In genomic region chr11:47552086-47552580, GRCh38 we compare ENCODE assay signal across 8 cellular contexts. TPM values are rescaled to one million over a fixed set of nuclear protein-coding genes. Genes with fewer than 3 reads are reported as not detected.
A peak's percentile ranks its signal among the peaks of the same experiment; 100 is the strongest.
DNase-seq lines count a peak whose midpoint lies in the region; ATAC-seq and TF ChIP-seq lines count a peak whose summit lies in the region.

No MANE protein-coding gene starts in this region.

- peak overlapping the region; percentile 82 to 84 for H3K27ac ChIP-seq in SK-N-SH (ENCODE audit: low read depth in 2 of 2, low read length in 1 of 2)
- H3K27ac ChIP-seq in dorsolateral prefrontal cortex: peak overlapping the region in 57 of 59 donors; percentile 58 to 98 (median 93)
- peak overlapping the region; percentile 93 to 98 for H3K27ac ChIP-seq in lung (ENCODE audit: low read depth in 1 of 2, low read length in 1 of 2)
- peak overlapping the region; percentile 94 for H3K27ac ChIP-seq in thymus (ENCODE audit: low read depth)

- no peak for TF ChIP-seq CTCF in SK-N-SH (IDR thresholded peaks at IDR 0.05)
- no peak for TF ChIP-seq CTCF in dorsolateral prefrontal cortex (IDR thresholded peaks at IDR 0.05 in 54 of 56, conservative IDR thresholded peaks at IDR 0.05 in 2 of 56; ENCODE audit: low read depth in 1 of 56, partially characterized antibody in 56 of 56)
- TF ChIP-seq CTCF in lung (IDR thresholded peaks at IDR 0.05; ENCODE audit: control extremely low read depth, extremely low read depth): no peak

- H3K27me3 ChIP-seq in SK-N-SH (ENCODE audit: insufficient read depth): no peaks in the 10 kb centered on the region
- H3K27me3 ChIP-seq in dorsolateral prefrontal cortex: no peaks in the 10 kb centered on the region
- no peaks in the 10 kb centered on the region for H3K27me3 ChIP-seq in lung (ENCODE audit: control insufficient read depth, insufficient read depth)
- no peaks in the 10 kb centered on the region for H3K27me3 ChIP-seq in thymus (ENCODE audit: control insufficient read depth, insufficient read depth)

- H3K79me2 ChIP-seq in SK-N-SH (ENCODE audit: insufficient read depth): peaks cover 60% of the 10 kb centered on the region

- peaks cover 47% of the 10 kb centered on the region for H4K20me1 ChIP-seq in SK-N-SH (ENCODE audit: insufficient read depth)

- no peak for TF ChIP-seq RAD21 in SK-N-SH (IDR thresholded peaks at IDR 0.05; ENCODE audit: low read length)

- ATAC-seq in HG02759 (IDR thresholded peaks at IDR 0.05; ENCODE audit: unreplicated experiment) (peak; percentile 6), lung (ENCODE audit: insufficient read depth, low FRiP score) (peak; percentile 1), HG03571 (IDR thresholded peaks at IDR 0.05; ENCODE audit: unreplicated experiment) (no peak)

- H3K9ac ChIP-seq in SK-N-SH: peak overlapping the region; percentile 94

- intact Hi-C loops in dorsolateral prefrontal cortex (cut with DNase I): loop anchor here (2.0 to 10.0 kb wide), 4 partner anchors 27 to 127 kb away; partner anchors contain the start of genes KBTBD4 (in 1 of the 2), NDUFS3 (in 1 of the 2) and PSMC3 (in 1 of the 2)

- H3K9me2 ChIP-seq in SK-N-SH: no peaks in the 10 kb centered on the region

- 12% methylated on average over 4 of the region's 23 CpGs for WGBS in SK-N-SH (ENCODE audit: low lambda C conversion rate)
- 1 to 3% methylated on average over 23 of the region's 23 CpGs for WGBS in lung, 2 donors
- 4% methylated on average over 23 of the region's 23 CpGs for WGBS in thymus

- DNase-seq in NCI-H1417 (lab: John Stamatoyannopoulos, UW) (peak; percentile 34 to 73 (median 66)), NCI-H1417 treated with DMSO at 0.1 percent for 48 hours (lab: John Stamatoyannopoulos, UW) (no peak), SK-N-SH (peak; percentile 52), dorsolateral prefrontal cortex (peak in 3 of 10 donors; percentile 17 to 46 (median 30)), lung (ENCODE audit: low spot score) (no peak)

- no peaks in the 10 kb centered on the region for H3K9me3 ChIP-seq in SK-N-SH
- H3K9me3 ChIP-seq in lung (ENCODE audit: control insufficient read depth in 2 of 2, insufficient read depth in 1 of 2, low read length in 1 of 2): no peaks in the 10 kb centered on the region
- no peaks in the 10 kb centered on the region for H3K9me3 ChIP-seq in thymus (ENCODE audit: control insufficient read depth)

- H2AFZ ChIP-seq in SK-N-SH (ENCODE audit: low read depth): no peak overlapping the region

- peak overlapping the region; percentile 84 for H3K4me2 ChIP-seq in SK-N-SH

- peaks cover 20% of the 10 kb centered on the region for H3F3A ChIP-seq in SK-N-SH (replicated peaks; ENCODE audit: insufficient read depth)

- H3K36me3 ChIP-seq in SK-N-SH (replicated peaks in 1 of 2; ENCODE audit: control insufficient read depth in 1 of 2, insufficient read depth in 2 of 2, low read length in 1 of 2) (peaks cover 2 to 24% of the 10 kb centered on the region in 2 experiments), lung (ENCODE audit: control insufficient read depth in 2 of 2, insufficient read depth in 2 of 2, low read length in 2 of 2) (peaks cover 0 to 2% of the 10 kb centered on the region in 2 donors), thymus (ENCODE audit: control insufficient read depth, insufficient read depth) (peaks cover 3% of the 10 kb centered on the region)

- H3K4me3 ChIP-seq in SK-N-SH (ENCODE audit: low read depth in 2 of 2, low read length in 1 of 2) (peak overlapping the region; percentile 63 to 88), dorsolateral prefrontal cortex (peak overlapping the region; percentile 70 to 100 (median 94)), lung (peak overlapping the region; percentile 96), thymus (ENCODE audit: low read length) (peak overlapping the region; percentile 98)

- TF ChIP-seq EP300 in SK-N-SH (IDR thresholded peaks at IDR 0.05; ENCODE audit: borderline replicate concordance in 1 of 2, low read depth in 1 of 2, low read length in 1 of 2): no peak

- peaks cover 3 to 27% of the 10 kb centered on the region in 2 experiments; a peak in 2 of 4 replicates for H3K4me1 ChIP-seq in SK-N-SH (ENCODE audit: control insufficient read depth in 1 of 2, insufficient read depth in 2 of 2, low read depth in 1 of 2, low read length in 1 of 2)
- peaks cover 2 to 20% of the 10 kb centered on the region in 2 donors for H3K4me1 ChIP-seq in lung (ENCODE audit: control insufficient read depth in 2 of 2, insufficient read depth in 2 of 2, low read length in 2 of 2)
- peaks cover 22% of the 10 kb centered on the region for H3K4me1 ChIP-seq in thymus (ENCODE audit: control insufficient read depth, insufficient read depth, low read length)

- POLR2A ChIA-PET in SK-N-SH (lab: Yijun Ruan, JAX): interaction anchor here (0.7 to 1.1 kb wide), 2 partner anchors 19 to 296 kb away, joined by 3 read pairs; partner anchors contain the start of gene NUP160

- CTCF ChIA-PET in SK-N-SH (lab: Yijun Ruan, JAX): interaction anchor here (0.7 to 2.0 kb wide), 11 partner anchors 9 to 140 kb away, joined by 3 to 14 read pairs (median 4); partner anchors contain the start of genes C1QTNF4, KBTBD4 and NDUFS3

TF ChIP-seq in SK-N-SH, 30 proteins besides CTCF, POLR2A, EP300 and RAD21:
- TF ChIP-seq USF2 (IDR thresholded peaks at IDR 0.05; ENCODE audit: borderline replicate concordance, low read depth, low read length) (no peak), YY1 (IDR thresholded peaks at IDR 0.05; ENCODE audit: low read depth) (no peak), EZH2phosphoT487 (IDR thresholded peaks at IDR 0.05; ENCODE audit: borderline replicate concordance, low read depth) (no peak), IRF3 (IDR thresholded peaks at IDR 0.05; ENCODE audit: low read depth, low read length) (no peak), USF1 (IDR thresholded peaks at IDR 0.05; ENCODE audit: borderline replicate concordance, low read depth) (no peak), FOXM1 (IDR thresholded peaks at IDR 0.05; ENCODE audit: low read depth) (no peak), FOXJ3 (CRISPR knock-in tag; IDR thresholded peaks at IDR 0.05) (no peak), MEF2A (IDR thresholded peaks at IDR 0.05; ENCODE audit: borderline replicate concordance, low read depth) (no peak)
TF ChIP-seq in SK-N-SH: peak in this region for 0.

RNA-seq across cellular contexts. Expression of gene CELF1, which starts 0.8 kb away (rescaled TPM):
- polyA plus RNA-seq in SK-N-SH (2012; rRNA removed): 47.5 and 69.3 TPM in 2 replicates
- polyA plus RNA-seq in SK-N-SH (2012; cell fraction: cytosol; rRNA removed): 39.9 and 45.4 TPM in 2 replicates
- 95.8 and 146 TPM in 2 replicates for polyA plus RNA-seq in SK-N-SH (2012; cell fraction: nucleus; rRNA removed)
- 100 to 1,000 TPM in 113 of 120 experiments, 10 to 100 TPM in 7; 79.5 to 194 (median 131) TPM for total RNA-seq in dorsolateral prefrontal cortex
- 100 to 1,000 TPM in 1 of 2 donors, 10 to 100 TPM in 1; 92.4 to 184 TPM for total RNA-seq in lung
- polyA plus RNA-seq in lung: 10 to 100 TPM; 32.2 to 35.2 TPM
- 41.1 TPM for polyA plus RNA-seq in thymus

RNA-seq across cellular contexts. Expression of gene PTPMT1, which starts 13.3 kb away (rescaled TPM):
- polyA plus RNA-seq in SK-N-SH (2012; rRNA removed) (64.4 and 69.0 TPM in 2 replicates), lung (10 to 100 TPM; 70.0 to 91.6 TPM), thymus (38.3 TPM)
- polyA plus RNA-seq in SK-N-SH (2012; cell fraction: cytosol; rRNA removed): 58.8 and 68.7 TPM in 2 replicates
- polyA plus RNA-seq in SK-N-SH (2012; cell fraction: nucleus; rRNA removed): 29.0 and 31.1 TPM in 2 replicates
- total RNA-seq in dorsolateral prefrontal cortex (10 to 100 TPM; 21.5 to 52.5 (median 36.6) TPM), lung (10 to 100 TPM; 45.1 to 66.9 TPM)

RNA-seq across cellular contexts. Expression of gene KBTBD4, which starts 26.6 kb away (rescaled TPM):
- polyA plus RNA-seq in SK-N-SH (2012; rRNA removed): 16.8 and 24.6 TPM in 2 replicates
- polyA plus RNA-seq in SK-N-SH (2012; cell fraction: cytosol; rRNA removed): 12.0 and 18.8 TPM in 2 replicates
- 12.1 and 17.0 TPM in 2 replicates for polyA plus RNA-seq in SK-N-SH (2012; cell fraction: nucleus; rRNA removed)
- 10 to 100 TPM; 12.8 to 27.9 (median 19.6) TPM for total RNA-seq in dorsolateral prefrontal cortex
- 10 to 100 TPM; 15.0 to 17.1 TPM for total RNA-seq in lung
- 10 to 100 TPM in 1 of 2 donors, 1 to 10 TPM in 1; 5.8 to 16.9 TPM for polyA plus RNA-seq in lung
- 13.3 TPM for polyA plus RNA-seq in thymus

RNA-seq across cellular contexts. Expression of gene NDUFS3, which starts 26.7 kb away (rescaled TPM):
- polyA plus RNA-seq in SK-N-SH (2012; rRNA removed): 150 and 163 TPM in 2 replicates
- 143 and 146 TPM in 2 replicates for polyA plus RNA-seq in SK-N-SH (2012; cell fraction: cytosol; rRNA removed)
- polyA plus RNA-seq in SK-N-SH (2012; cell fraction: nucleus; rRNA removed): 184 and 200 TPM in 2 replicates
- total RNA-seq in dorsolateral prefrontal cortex: 100 to 1,000 TPM in 100 of 120 experiments, 10 to 100 TPM in 20; 59.7 to 172 (median 126) TPM
- 10 to 100 TPM; 32.2 to 89.5 TPM for total RNA-seq in lung
- polyA plus RNA-seq in lung: 100 to 1,000 TPM in 1 of 2 donors, 10 to 100 TPM in 1; 90.5 to 168 TPM
- polyA plus RNA-seq in thymus: 137 TPM

RNA-seq across cellular contexts. Expression of gene FAM180B, which starts 34.3 kb away (rescaled TPM):
- polyA plus RNA-seq in SK-N-SH (2012; rRNA removed) (not detected in 2 replicates), lung (under 1 TPM; 0.05 to 0.10 TPM), thymus (0.09 TPM)
- polyA plus RNA-seq in SK-N-SH (2012; cell fraction: cytosol; rRNA removed): not detected in 2 replicates
- polyA plus RNA-seq in SK-N-SH (2012; cell fraction: nucleus; rRNA removed): 0.22 and 0.30 TPM in 2 replicates
- total RNA-seq in dorsolateral prefrontal cortex (1 to 10 TPM in 3 of 120 experiments, under 1 TPM in 43, not detected in 74; 0.29 to 1.2 (median 0.50) TPM), lung (under 1 TPM in 1 of 2 donors, not detected in 1; 0.34 TPM)

Comparison
In these comparisons a context has a peak if more than half of its experiments do, and no peak if none do; other contexts are left out.
1. DNase-seq: peak in NCI-H1417 (3 of 3) and SK-N-SH (single experiment); none in NCI-H1417 treated with DMSO at 0.1 percent for 48 hours (single experiment) and lung (single experiment).
2. Peak in every context shown above with its lines, with median percentiles within 50 percentile points of each other: H3K27ac ChIP-seq and H3K4me3 ChIP-seq.